Comparison of ENCODE assay signal across 1 cellular context in genomic region chr9:125261501-125262216, GRCh38.
TF ChIP-seq lines count a peak whose summit lies in the region.

GAPVD1 (plus strand) TSS chr9:125261826; CDS start chr9:125298922, 37,096 bp downstream.

TF ChIP-seq in GM12878, 131 proteins besides CTCF, POLR2A, EP300 and RAD21 (continued from another document and continues in another):
- TF ChIP-seq RELB (IDR thresholded peaks at IDR 0.05; ENCODE audit: low read depth): 0 out of 2 replicates have a peak, but pooled peaks have one; percentile 64
- no peak for TF ChIP-seq CEBPZ (IDR thresholded peaks at IDR 0.05; ENCODE audit: low read depth, low read length)
- TF ChIP-seq ZNF592 (IDR thresholded peaks at IDR 0.05): no peak
- peak; percentile 75 for TF ChIP-seq E4F1 (IDR thresholded peaks at IDR 0.05; ENCODE audit: borderline replicate concordance, partially characterized antibody)
- TF ChIP-seq BRCA1 (IDR thresholded peaks at IDR 0.05; ENCODE audit: low read depth, low read length): no peak
- TF ChIP-seq SRF (IDR thresholded peaks at IDR 0.05; ENCODE audit: low read depth in 2 of 2, low read length in 2 of 2): no peak
- TF ChIP-seq NR2C1 (IDR thresholded peaks at IDR 0.05): peak; percentile 65
- no peak for TF ChIP-seq BMI1 (IDR thresholded peaks at IDR 0.05; ENCODE audit: borderline replicate concordance)
- no peak for TF ChIP-seq ASH2L (IDR thresholded peaks at IDR 0.05; ENCODE audit: borderline replicate concordance, low read depth)
- no peak for TF ChIP-seq ATF2 (IDR thresholded peaks at IDR 0.05; ENCODE audit: low read length)
- TF ChIP-seq NFIC (IDR thresholded peaks at IDR 0.05; ENCODE audit: low read depth, low read length): no peak
- no peak for TF ChIP-seq TCF7 (IDR thresholded peaks at IDR 0.05; ENCODE audit: borderline replicate concordance)
- no peak for TF ChIP-seq SUZ12 (IDR thresholded peaks at IDR 0.05; ENCODE audit: unreplicated experiment)
- TF ChIP-seq USF1 (IDR thresholded peaks at IDR 0.05; ENCODE audit: borderline replicate concordance, extremely low read length, insufficient read depth, low read depth, low read length): peak; percentile 74
- TF ChIP-seq ZNF24 (IDR thresholded peaks at IDR 0.05): 0 out of 2 replicates have a peak, but pooled peaks have one; percentile 15
- TF ChIP-seq KLF5 (IDR thresholded peaks at IDR 0.05; ENCODE audit: partially characterized antibody): peak; percentile 69
- peak; percentile 73 for TF ChIP-seq RAD51 (IDR thresholded peaks at IDR 0.05)
- TF ChIP-seq FOXK2 (IDR thresholded peaks at IDR 0.05): no peak
- no peak for TF ChIP-seq MYB (IDR thresholded peaks at IDR 0.05; ENCODE audit: borderline replicate concordance, low read depth, low read length)
- peak; percentile 78; the same call in 1 of the 2 replicates for TF ChIP-seq LARP7 (IDR thresholded peaks at IDR 0.05)
- TF ChIP-seq DPF2 (IDR thresholded peaks at IDR 0.05): peak; percentile 78
- no peak for TF ChIP-seq ZBTB4 (CRISPR knock-in tag; IDR thresholded peaks at IDR 0.05)
- TF ChIP-seq STAT3 (IDR thresholded peaks at IDR 0.05; ENCODE audit: low read depth, low read length): 0 out of 2 replicates have a peak, but pooled peaks have one; percentile 40
- TF ChIP-seq BACH1 (IDR thresholded peaks at IDR 0.05; ENCODE audit: borderline replicate concordance): peak; percentile 52
- TF ChIP-seq POLR2AphosphoS5 (IDR thresholded peaks at IDR 0.05; ENCODE audit: low read length): peak; percentile 92
- TF ChIP-seq ZNF217 (IDR thresholded peaks at IDR 0.05): no peak
- TF ChIP-seq HSF1 (IDR thresholded peaks at IDR 0.05; ENCODE audit: low read depth, low read length): no peak
- TF ChIP-seq SREBF1 (IDR thresholded peaks at IDR 0.05; ENCODE audit: low read length): peak; percentile 69
- TF ChIP-seq NRF1 (conservative IDR thresholded peaks at IDR 0.05; ENCODE audit: low read depth, low read length): peak; percentile 83
- TF ChIP-seq TCF12 (IDR thresholded peaks at IDR 0.05; ENCODE audit: low read depth, low read length): peak; percentile 75; the same call in 1 of the 2 replicates
- TF ChIP-seq YBX1 (IDR thresholded peaks at IDR 0.05): no peak
- no peak for TF ChIP-seq ZZZ3 (IDR thresholded peaks at IDR 0.05; ENCODE audit: control insufficient read depth, insufficient read length, low read depth)
- peak; percentile 72 for TF ChIP-seq MXI1 (IDR thresholded peaks at IDR 0.05; ENCODE audit: low read depth, low read length)
- no peak for TF ChIP-seq REST (IDR thresholded peaks at IDR 0.05; ENCODE audit: low read depth, low read length)
- TF ChIP-seq MTA3 (IDR thresholded peaks at IDR 0.05; ENCODE audit: borderline replicate concordance, low read length): no peak
- no peak for TF ChIP-seq SIN3A (IDR thresholded peaks at IDR 0.05; ENCODE audit: low read depth, low read length)
